ENCODE assay signal across 1 cellular context in the genomic region with DNA sequence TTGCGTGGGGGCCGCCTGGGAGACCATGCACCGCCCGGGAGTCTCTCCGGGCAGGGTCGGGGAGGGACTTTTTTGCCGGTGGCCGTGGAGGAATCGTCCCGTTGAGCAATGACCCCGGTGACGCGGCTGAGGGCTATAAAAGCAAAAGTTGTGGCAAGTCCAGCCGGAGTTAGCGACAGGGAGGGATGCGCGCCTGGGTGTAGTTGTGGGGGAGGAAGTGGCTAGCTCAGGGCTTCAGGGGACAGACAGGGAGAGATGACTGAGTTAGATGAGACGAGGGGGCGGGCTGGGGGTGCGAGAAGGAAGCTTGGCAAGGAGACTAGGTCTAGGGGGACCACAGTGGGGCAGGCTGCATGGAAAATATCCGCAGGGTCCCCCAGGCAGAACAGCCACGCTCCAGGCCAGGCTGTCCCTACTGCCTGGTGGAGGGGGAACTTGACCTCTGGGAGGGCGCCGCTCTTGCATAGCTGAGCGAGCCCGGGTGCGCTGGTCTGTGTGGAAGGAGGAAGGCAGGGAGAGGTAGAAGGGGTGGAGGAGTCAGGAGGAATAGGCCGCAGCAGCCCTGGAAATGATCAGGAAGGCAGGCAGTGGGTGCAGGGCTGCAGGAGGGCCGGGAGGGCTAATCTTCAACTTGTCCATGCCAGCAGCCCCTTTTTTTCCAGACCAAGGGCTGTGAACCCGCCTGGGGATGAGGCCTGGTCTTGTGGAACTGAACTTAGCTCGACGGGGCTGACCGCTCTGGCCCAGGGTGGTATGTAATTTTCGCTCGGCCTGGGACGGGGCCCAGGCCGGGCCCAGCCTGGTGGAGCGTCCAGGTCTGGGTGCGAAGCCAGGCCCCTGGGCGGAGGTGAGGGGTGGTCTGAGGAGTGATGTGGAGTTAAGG.
A peak's percentile ranks its signal among the peaks of the same experiment; 100 is the strongest.
TF ChIP-seq lines count a peak whose summit lies in the region.

Gene NEAT1 (plus strand): TSS at position 166 of the 883 bp plus-strand sequence.

TF ChIP-seq in HepG2, 621 proteins besides CTCF, POLR2A, EP300 and RAD21 (continued from another document and continues in another):
- TF ChIP-seq ZNF646 (CRISPR knock-in tag; IDR thresholded peaks at IDR 0.05) = no peak
- TF ChIP-seq CSRNP1 (CRISPR knock-in tag; IDR thresholded peaks at IDR 0.05) = no peak
- TF ChIP-seq, protein P1, sequence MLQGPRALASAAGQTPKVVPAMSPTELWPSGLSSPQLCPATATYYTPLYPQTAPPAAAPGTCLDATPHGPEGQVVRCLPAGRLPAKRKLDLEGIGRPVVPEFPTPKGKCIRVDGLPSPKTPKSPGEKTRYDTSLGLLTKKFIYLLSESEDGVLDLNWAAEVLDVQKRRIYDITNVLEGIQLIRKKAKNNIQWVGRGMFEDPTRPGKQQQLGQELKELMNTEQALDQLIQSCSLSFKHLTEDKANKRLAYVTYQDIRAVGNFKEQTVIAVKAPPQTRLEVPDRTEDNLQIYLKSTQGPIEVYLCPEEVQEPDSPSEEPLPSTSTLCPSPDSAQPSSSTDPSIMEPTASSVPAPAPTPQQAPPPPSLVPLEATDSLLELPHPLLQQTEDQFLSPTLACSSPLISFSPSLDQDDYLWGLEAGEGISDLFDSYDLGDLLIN (CRISPR knock-in tag; IDR thresholded peaks at IDR 0.05; ENCODE audit: borderline replicate concordance) = peak; percentile 55; the same call in 1 of the 2 replicates
- TF ChIP-seq ATAD3A (CRISPR knock-in tag; IDR thresholded peaks at IDR 0.05) = no peak
- peak; percentile 96 for TF ChIP-seq RXRA (CRISPR knock-in tag; IDR thresholded peaks at IDR 0.05)
- peak; percentile 56 for TF ChIP-seq TEAD3 (CRISPR knock-in tag; optimal IDR thresholded peaks at IDR 0.05; ENCODE audit: borderline replicate concordance)
- TF ChIP-seq RBM22 (optimal IDR thresholded peaks at IDR 0.05; ENCODE audit: low read length) = peak; percentile 95
- no peak for TF ChIP-seq ZNF496 (CRISPR knock-in tag; IDR thresholded peaks at IDR 0.05; ENCODE audit: insufficient replicate concordance)
- no peak for TF ChIP-seq MTA3 (CRISPR knock-in tag; IDR thresholded peaks at IDR 0.05)
- peak; percentile 62; the same call in 1 of the 2 replicates for TF ChIP-seq ZBTB38 (CRISPR knock-in tag; IDR thresholded peaks at IDR 0.05)
- peak; percentile 99 for TF ChIP-seq MED13 (CRISPR knock-in tag; IDR thresholded peaks at IDR 0.05)
- TF ChIP-seq NPAS2 (CRISPR knock-in tag; IDR thresholded peaks at IDR 0.05; ENCODE audit: borderline replicate concordance) = no peak
- no peak for TF ChIP-seq ADNP (CRISPR knock-in tag; IDR thresholded peaks at IDR 0.05)
- TF ChIP-seq ZFYVE20 (CRISPR knock-in tag; IDR thresholded peaks at IDR 0.05; ENCODE audit: borderline replicate concordance, low read depth) = peak; percentile 92; the same call in 1 of the 2 replicates
- TF ChIP-seq, protein P2, sequence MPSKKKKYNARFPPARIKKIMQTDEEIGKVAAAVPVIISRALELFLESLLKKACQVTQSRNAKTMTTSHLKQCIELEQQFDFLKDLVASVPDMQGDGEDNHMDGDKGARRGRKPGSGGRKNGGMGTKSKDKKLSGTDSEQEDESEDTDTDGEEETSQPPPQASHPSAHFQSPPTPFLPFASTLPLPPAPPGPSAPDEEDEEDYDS (CRISPR knock-in tag; IDR thresholded peaks at IDR 0.05) = peak; percentile 93
- 0 out of 2 replicates have a peak, but pooled peaks have one; percentile 56 for TF ChIP-seq ZNF691 (CRISPR knock-in tag; IDR thresholded peaks at IDR 0.05; ENCODE audit: borderline replicate concordance, low read depth)
- no peak for TF ChIP-seq ZFP62 (CRISPR knock-in tag; IDR thresholded peaks at IDR 0.05)
- TF ChIP-seq SCMH1 (CRISPR knock-in tag; IDR thresholded peaks at IDR 0.05; ENCODE audit: borderline replicate concordance) = no peak
- TF ChIP-seq ISL2 (CRISPR knock-in tag; IDR thresholded peaks at IDR 0.05) = peak; percentile 41; the same call in 1 of the 2 replicates
- TF ChIP-seq, protein P3, sequence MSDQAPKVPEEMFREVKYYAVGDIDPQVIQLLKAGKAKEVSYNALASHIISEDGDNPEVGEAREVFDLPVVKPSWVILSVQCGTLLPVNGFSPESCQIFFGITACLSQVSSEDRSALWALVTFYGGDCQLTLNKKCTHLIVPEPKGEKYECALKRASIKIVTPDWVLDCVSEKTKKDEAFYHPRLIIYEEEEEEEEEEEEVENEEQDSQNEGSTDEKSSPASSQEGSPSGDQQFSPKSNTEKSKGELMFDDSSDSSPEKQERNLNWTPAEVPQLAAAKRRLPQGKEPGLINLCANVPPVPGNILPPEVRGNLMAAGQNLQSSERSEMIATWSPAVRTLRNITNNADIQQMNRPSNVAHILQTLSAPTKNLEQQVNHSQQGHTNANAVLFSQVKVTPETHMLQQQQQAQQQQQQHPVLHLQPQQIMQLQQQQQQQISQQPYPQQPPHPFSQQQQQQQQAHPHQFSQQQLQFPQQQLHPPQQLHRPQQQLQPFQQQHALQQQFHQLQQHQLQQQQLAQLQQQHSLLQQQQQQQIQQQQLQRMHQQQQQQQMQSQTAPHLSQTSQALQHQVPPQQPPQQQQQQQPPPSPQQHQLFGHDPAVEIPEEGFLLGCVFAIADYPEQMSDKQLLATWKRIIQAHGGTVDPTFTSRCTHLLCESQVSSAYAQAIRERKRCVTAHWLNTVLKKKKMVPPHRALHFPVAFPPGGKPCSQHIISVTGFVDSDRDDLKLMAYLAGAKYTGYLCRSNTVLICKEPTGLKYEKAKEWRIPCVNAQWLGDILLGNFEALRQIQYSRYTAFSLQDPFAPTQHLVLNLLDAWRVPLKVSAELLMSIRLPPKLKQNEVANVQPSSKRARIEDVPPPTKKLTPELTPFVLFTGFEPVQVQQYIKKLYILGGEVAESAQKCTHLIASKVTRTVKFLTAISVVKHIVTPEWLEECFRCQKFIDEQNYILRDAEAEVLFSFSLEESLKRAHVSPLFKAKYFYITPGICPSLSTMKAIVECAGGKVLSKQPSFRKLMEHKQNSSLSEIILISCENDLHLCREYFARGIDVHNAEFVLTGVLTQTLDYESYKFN (CRISPR knock-in tag; conservative IDR thresholded peaks at IDR 0.05) = no peak; the same call in 1 of the 2 replicates
- TF ChIP-seq ARID4A (CRISPR knock-in tag; IDR thresholded peaks at IDR 0.05; ENCODE audit: borderline replicate concordance) = peak; percentile 86
- peak; percentile 60; the same call in 1 of the 2 replicates for TF ChIP-seq JUND (CRISPR knock-in tag; IDR thresholded peaks at IDR 0.05)
- peak; percentile 85; the same call in 1 of the 2 replicates for TF ChIP-seq ZNF704 (CRISPR knock-in tag; IDR thresholded peaks at IDR 0.05; ENCODE audit: borderline replicate concordance)
- TF ChIP-seq ZNF570 (CRISPR knock-in tag; IDR thresholded peaks at IDR 0.05; ENCODE audit: borderline replicate concordance) = no peak; the same call in 1 of the 2 replicates
- no peak for TF ChIP-seq ZNF333 (CRISPR knock-in tag; IDR thresholded peaks at IDR 0.05; ENCODE audit: borderline replicate concordance)
- no peak for TF ChIP-seq THYN1 (CRISPR knock-in tag; IDR thresholded peaks at IDR 0.05; ENCODE audit: borderline replicate concordance, low read depth)
- no peak; the same call in none of the 2 replicates for TF ChIP-seq TFDP2 (CRISPR knock-in tag; IDR thresholded peaks at IDR 0.05)
